In the genomic region with DNA sequence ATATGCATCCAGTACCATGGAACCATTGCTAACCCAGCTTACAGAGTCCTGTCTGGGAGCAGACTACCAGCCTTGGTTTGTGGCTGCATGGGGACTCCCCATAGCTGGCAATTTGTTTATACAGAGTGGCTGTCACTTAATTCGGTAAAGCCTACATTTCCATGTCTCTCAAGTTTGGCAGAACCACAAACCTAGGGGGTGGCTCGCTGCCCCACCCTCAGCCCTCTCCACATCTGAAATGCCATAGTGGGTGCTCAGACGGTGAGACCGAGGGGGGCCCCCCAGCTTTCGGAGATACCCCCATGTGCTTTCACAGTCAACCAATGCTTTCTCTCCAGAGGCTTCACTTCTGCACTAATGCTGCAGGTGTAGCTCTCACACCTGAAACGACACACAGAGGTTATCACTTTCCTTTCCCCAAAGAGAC, we compare ENCODE assay signal across 17 cellular contexts.
A peak's percentile ranks its signal among the peaks of the same experiment; 100 is the strongest.
DNase-seq lines count a peak whose midpoint lies in the region; ATAC-seq and TF ChIP-seq lines count a peak whose summit lies in the region.
"Had no signal": no experiment of that assay in that cellular context is flagged by ENCODE, and none has a peak within 500 bp of the region (broad histone marks: within the 10 kb centered on the region; RNA-seq: fewer than 3 reads in every experiment).

No MANE protein-coding gene starts in this region.

- no peaks in the 10 kb centered on the region for H3K9me3 Mint-ChIP-seq in naive thymus-derived CD8-positive, alpha-beta T cell
- H3K9me3 Mint-ChIP-seq: brain had no signal

- peak; percentile 59 for ATAC-seq in GM21576 (IDR thresholded peaks at IDR 0.05; ENCODE audit: unreplicated experiment)
- ATAC-seq in naive thymus-derived CD8-positive, alpha-beta T cell = peak; percentile 93 to 95
- no peak for ATAC-seq in HG03139 (IDR thresholded peaks at IDR 0.05; ENCODE audit: unreplicated experiment)

- no peak overlapping the region for H3K27ac ChIP-seq in sigmoid colon
- H3K27ac ChIP-seq: C4-2B, SJCRH30 had no signal

- no peak for TF ChIP-seq EP300 in sigmoid colon (IDR thresholded peaks at IDR 0.05)

- WGBS in sigmoid colon, 2 donors = 73 to 78% methylated on average over 6 of the region's 6 CpGs

- peak; percentile 60 for TF ChIP-seq CTCF in GM12873 (IDR thresholded peaks at IDR 0.05; ENCODE audit: insufficient read depth, low read depth, low read length, missing control alignments)
- no peak for TF ChIP-seq CTCF in sigmoid colon (IDR thresholded peaks at IDR 0.05)

- peaks cover 0 to 24% (median 17%) of the 10 kb centered on the region in 4 donors for H3K4me1 ChIP-seq in sigmoid colon
- H3K4me1 ChIP-seq: SJCRH30 had no signal

- no peaks in the 10 kb centered on the region for H3K36me3 ChIP-seq in sigmoid colon
- H3K36me3 ChIP-seq: SJCRH30 had no signal

- no peaks in the 10 kb centered on the region for H3K36me3 Mint-ChIP-seq in naive thymus-derived CD8-positive, alpha-beta T cell
- H3K36me3 Mint-ChIP-seq: brain had no signal

- H3K27me3 ChIP-seq in sigmoid colon = no peaks in the 10 kb centered on the region
- H3K27me3 ChIP-seq: SJCRH30 had no signal

- H3K27me3 Mint-ChIP-seq in naive thymus-derived CD8-positive, alpha-beta T cell = no peaks in the 10 kb centered on the region
- H3K27me3 Mint-ChIP-seq: brain had no signal

- intact Hi-C loops in sigmoid colon (cut with DNase I) = loop anchor here (5.0 kb wide), 1 partner anchor 76 kb away; a partner anchor contains a TSS

- peak overlapping the region in 6 of 10 donors; percentile 19 to 75 (median 52) for H3K27ac Mint-ChIP-seq in naive thymus-derived CD8-positive, alpha-beta T cell
- H3K27ac Mint-ChIP-seq: brain had no signal

- POLR2A ChIA-PET in naive thymus-derived CD8-positive, alpha-beta T cell (lab: Charles Lee) = interaction anchor here (0.6 to 1.9 kb wide), 3 partner anchors 29 to 329 kb away, joined by 3 to 14 read pairs (median 4); a partner anchor contains a TSS

- TF ChIP-seq POLR2A in sigmoid colon (IDR thresholded peaks at IDR 0.05) = no peak

- no peak overlapping the region for H3K4me3 ChIP-seq in sigmoid colon
- H3K4me3 ChIP-seq: SJCRH30 had no signal

- H3K4me1 Mint-ChIP-seq in naive thymus-derived CD8-positive, alpha-beta T cell = peaks cover 6 to 14% (median 11%) of the 10 kb centered on the region in 4 donors

- H3K9me3 ChIP-seq in sigmoid colon = no peaks in the 10 kb centered on the region
- H3K9me3 ChIP-seq: SJCRH30 had no signal

- H3K4me3 Mint-ChIP-seq in naive thymus-derived CD8-positive, alpha-beta T cell = peak overlapping the region in 8 of 10 donors; percentile 7 to 62 (median 48)
- H3K4me3 Mint-ChIP-seq: brain had no signal

- peak; percentile 66 for DNase-seq in activated CD8-positive, alpha-beta memory T cell treated with anti-CD3 and anti-CD28 coated beads for 24 hours
- DNase-seq in naive thymus-derived CD8-positive, alpha-beta T cell = peak in 9 of 10 donors; percentile 23 to 68 (median 56)
- no peak for DNase-seq in sigmoid colon
- no peak for DNase-seq in AML-193 (lab: John Stamatoyannopoulos, UW)
- no peak for DNase-seq in stimulated activated CD4-positive, alpha-beta T cell treated with anti-CD3 and anti-CD28 coated beads, Interleukin-4, amount 100 ng/mL, for 1 hour
- DNase-seq: glutamatergic neuron; kidney glomerular epithelial cell; NCI-H1105 treated with DMSO at 0.1 percent for 48 hours; NCI-H69; SJCRH30; stimulated activated CD4-positive, alpha-beta T cell treated with anti-CD3 and anti-CD28 coated beads, Interleukin-4, amount 100 ng/mL, for 24 hours; substantia nigra had no signal

Comparison
In these comparisons a context has a peak if more than half of its experiments do, and no peak if none do; other contexts are left out.
1. DNase-seq: peak in activated CD8-positive, alpha-beta memory T cell treated with anti-CD3 and anti-CD28 coated beads for 24 hours (single experiment) and naive thymus-derived CD8-positive, alpha-beta T cell (9 of 10); none in sigmoid colon (single experiment), AML-193 (0 of 2) and stimulated activated CD4-positive, alpha-beta T cell treated with anti-CD3 and anti-CD28 coated beads, Interleukin-4, amount 100 ng/mL, for 1 hour (single experiment).